In the genomic region with DNA sequence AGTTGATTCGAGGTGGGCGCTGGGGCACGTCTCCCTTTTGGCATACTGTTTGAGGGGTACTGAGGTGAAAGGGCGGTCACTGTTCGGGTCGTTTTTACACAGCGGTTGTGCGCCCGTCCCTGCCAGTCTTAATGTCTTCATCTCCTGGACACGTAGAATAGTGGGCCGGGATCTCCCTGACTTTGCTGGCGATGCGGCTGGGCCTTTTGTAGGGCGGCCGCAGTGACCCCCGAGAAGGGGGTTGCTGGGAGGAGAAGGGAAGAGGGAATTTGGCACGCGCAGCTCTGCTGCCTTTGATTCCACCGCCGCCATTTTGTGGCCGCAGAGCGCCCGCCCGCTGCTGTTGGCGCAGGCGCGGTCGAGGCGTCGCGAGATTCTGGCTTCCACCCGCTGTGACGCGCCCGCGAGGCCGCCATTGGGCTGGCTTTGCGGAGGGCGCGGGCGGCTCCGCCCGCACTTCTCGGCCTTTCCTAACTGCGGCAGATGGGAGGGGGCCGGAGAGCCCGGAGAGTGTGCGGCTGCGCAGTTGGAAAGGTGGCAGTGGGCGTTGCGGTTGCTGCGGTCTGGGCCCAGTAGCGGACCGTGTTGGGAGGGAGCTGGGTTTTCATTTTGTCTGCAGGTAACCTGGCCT, we compare ENCODE assay signal across 8 cellular contexts. TPM values are rescaled to one million over a fixed set of nuclear protein-coding genes. Genes with fewer than 3 reads are reported as not detected.
DNase-seq lines count a peak whose midpoint lies in the region; ATAC-seq and TF ChIP-seq lines count a peak whose summit lies in the region.

No MANE protein-coding gene starts in this region.

- ATAC-seq in GM19438 (IDR thresholded peaks at IDR 0.05; ENCODE audit: low read depth, unreplicated experiment) = peak; percentile 56
- peak; percentile 67 for ATAC-seq in HG03565 (IDR thresholded peaks at IDR 0.05; ENCODE audit: unreplicated experiment)

- H3K4me3 Mint-ChIP-seq in activated CD4-positive, alpha-beta memory T cell treated with anti-CD3 and anti-CD28 coated beads for 36 hours = peak overlapping the region; percentile 99

- DNase-seq in C1 segment of cervical spinal cord (lab: John Stamatoyannopoulos, UW) (peak; percentile 41 to 93 (median 85)), NCI-H748 treated with DMSO at 0.1 percent for 48 hours (lab: John Stamatoyannopoulos, UW) (peak; percentile 82), dorsolateral prefrontal cortex (peak; percentile 74 to 94 (median 87)), lower leg skin (ENCODE audit: low spot score in 2 of 2) (peak; percentile 88 to 98)
- DNase-seq in activated CD4-positive, alpha-beta memory T cell treated with anti-CD3 and anti-CD28 coated beads for 36 hours = peak; percentile 97
- peak; percentile 94 for DNase-seq in stimulated activated CD4-positive, alpha-beta T cell treated with anti-CD3 and anti-CD28 coated beads, Interleukin-4, amount 100 ng/mL, for 24 hours

- peaks cover 55% of the 10 kb centered on the region for H3K36me3 Mint-ChIP-seq in activated CD4-positive, alpha-beta memory T cell treated with anti-CD3 and anti-CD28 coated beads for 36 hours

- 0% methylated on average over 37 to 42 of the region's 54 CpGs for WGBS in lower leg skin, 2 donors

- CTCF ChIA-PET in activated CD4-positive, alpha-beta memory T cell treated with anti-CD3 and anti-CD28 coated beads for 36 hours (lab: Charles Lee) = interaction anchor here (0.7 kb wide), 1 partner anchor 40 kb away, joined by 4 read pairs; no protein-coding TSS in a partner anchor

- TF ChIP-seq CTCF in dorsolateral prefrontal cortex (IDR thresholded peaks at IDR 0.05 in 54 of 56, conservative IDR thresholded peaks at IDR 0.05 in 2 of 56; ENCODE audit: low read depth in 1 of 56, partially characterized antibody in 56 of 56) = peak in 17 of 56 donors; percentile 3 to 40 (median 22)
- no peak for TF ChIP-seq CTCF in lower leg skin (IDR thresholded peaks at IDR 0.05)

- peak overlapping the region; percentile 99 for H3K27ac Mint-ChIP-seq in activated CD4-positive, alpha-beta memory T cell treated with anti-CD3 and anti-CD28 coated beads for 36 hours

- no peaks in the 10 kb centered on the region for H3K27me3 ChIP-seq in dorsolateral prefrontal cortex

- peak overlapping the region; percentile 93 to 100 (median 100) for H3K27ac ChIP-seq in dorsolateral prefrontal cortex

- peak in 1 of 2 donors; percentile 85 for TF ChIP-seq POLR2A in lower leg skin (IDR thresholded peaks at IDR 0.05)

- intact Hi-C loops in activated CD4-positive, alpha-beta memory T cell treated with anti-CD3 and anti-CD28 coated beads for 36 hours (cut with micrococcal nuclease) = loop anchor here (1.0 to 10.0 kb wide), 9 partner anchors 12 to 1137 kb away; a partner anchor contains a TSS
- intact Hi-C loops in dorsolateral prefrontal cortex (cut with DNase I) (loop anchor here (2.0 to 5.0 kb wide), 3 partner anchors 60 to 615 kb away; a partner anchor contains a TSS), lower leg skin (cut with DNase I; ENCODE audit: low total_unique reads) (no loop called here)

- POLR2A ChIA-PET in activated CD4-positive, alpha-beta memory T cell treated with anti-CD3 and anti-CD28 coated beads for 36 hours (lab: Charles Lee) = interaction anchor here (0.8 to 3.0 kb wide), 8 partner anchors 9 to 613 kb away, joined by 3 to 22 read pairs (median 4); a partner anchor contains a TSS

- H3K4me1 Mint-ChIP-seq in activated CD4-positive, alpha-beta memory T cell treated with anti-CD3 and anti-CD28 coated beads for 36 hours (ENCODE audit: low read depth) = peaks cover 73% of the 10 kb centered on the region

- peak overlapping the region; percentile 75 to 100 (median 92) for H3K4me3 ChIP-seq in dorsolateral prefrontal cortex
- H3K4me3 ChIP-seq in lower leg skin (ENCODE audit: low read depth, poor library complexity, severe bottlenecking) = peak overlapping the region; percentile 90

- no peaks in the 10 kb centered on the region for H3K27me3 Mint-ChIP-seq in activated CD4-positive, alpha-beta memory T cell treated with anti-CD3 and anti-CD28 coated beads for 36 hours

- H3K9me3 Mint-ChIP-seq in activated CD4-positive, alpha-beta memory T cell treated with anti-CD3 and anti-CD28 coated beads for 36 hours = peaks cover 7% of the 10 kb centered on the region

RNA-seq across cellular contexts. Expression of a gene that starts 0.5 kb away (rescaled TPM):
- 100 to 1,000 TPM; 289 to 303 TPM for total RNA-seq in activated CD4-positive, alpha-beta memory T cell treated with anti-CD3 and anti-CD28 coated beads for 36 hours
- total RNA-seq in dorsolateral prefrontal cortex = 100 to 1,000 TPM; 348 to 822 (median 535) TPM
- total RNA-seq in lower leg skin = 100 to 1,000 TPM; 297 to 612 (median 380) TPM

RNA-seq across cellular contexts. Expression of a gene that starts 29.6 kb away (rescaled TPM):
- not detected for total RNA-seq in activated CD4-positive, alpha-beta memory T cell treated with anti-CD3 and anti-CD28 coated beads for 36 hours
- total RNA-seq in dorsolateral prefrontal cortex (not detected), lower leg skin (not detected)

Comparison
In these comparisons a context has a peak if more than half of its experiments do, and no peak if none do; other contexts are left out.
1. Peak in every context shown above with its lines: DNase-seq, ATAC-seq, H3K4me3 ChIP-seq and H3K27ac ChIP-seq.